ENCODE assay signal across 1 cellular context in genomic region chr2:197293252-197294007, GRCh38.
TF ChIP-seq lines count a peak whose summit lies in the region.

No MANE protein-coding gene starts in this region.

TF ChIP-seq in HepG2, 621 proteins besides CTCF, POLR2A, EP300 and RAD21 (continued from another document):
- TF ChIP-seq ZNF318 (CRISPR knock-in tag; IDR thresholded peaks at IDR 0.05) (no peak), RARG (CRISPR knock-in tag; IDR thresholded peaks at IDR 0.05; ENCODE audit: low read depth) (no peak), SP5 (CRISPR knock-in tag; IDR thresholded peaks at IDR 0.05; ENCODE audit: borderline replicate concordance, low read depth) (no peak), ZNF546 (CRISPR knock-in tag; conservative IDR thresholded peaks at IDR 0.05) (no peak), KMT2A (CRISPR knock-in tag; IDR thresholded peaks at IDR 0.05) (no peak), MAF1 (CRISPR knock-in tag; IDR thresholded peaks at IDR 0.05; ENCODE audit: borderline replicate concordance) (no peak), ZNF275 (CRISPR knock-in tag; IDR thresholded peaks at IDR 0.05; ENCODE audit: borderline replicate concordance) (no peak), NFAT5 (CRISPR knock-in tag; IDR thresholded peaks at IDR 0.05) (no peak), ZMYM2 (CRISPR knock-in tag; IDR thresholded peaks at IDR 0.05) (no peak), PLRG1 (conservative IDR thresholded peaks at IDR 0.05) (no peak), CREB3 (CRISPR knock-in tag; IDR thresholded peaks at IDR 0.05) (no peak), GABPA (IDR thresholded peaks at IDR 0.05; ENCODE audit: low read depth, low read length) (no peak), GABPA (CRISPR knock-in tag; IDR thresholded peaks at IDR 0.05; ENCODE audit: low read depth) (no peak), ZNF558 (CRISPR knock-in tag; IDR thresholded peaks at IDR 0.05; ENCODE audit: borderline replicate concordance) (no peak), TBL1XR1 (IDR thresholded peaks at IDR 0.05; ENCODE audit: borderline replicate concordance, low read length, partially characterized antibody) (no peak), ZNF678 (CRISPR knock-in tag; IDR thresholded peaks at IDR 0.05) (no peak)
